Comparison of ENCODE assay signal across 8 cellular contexts in the genomic region with DNA sequence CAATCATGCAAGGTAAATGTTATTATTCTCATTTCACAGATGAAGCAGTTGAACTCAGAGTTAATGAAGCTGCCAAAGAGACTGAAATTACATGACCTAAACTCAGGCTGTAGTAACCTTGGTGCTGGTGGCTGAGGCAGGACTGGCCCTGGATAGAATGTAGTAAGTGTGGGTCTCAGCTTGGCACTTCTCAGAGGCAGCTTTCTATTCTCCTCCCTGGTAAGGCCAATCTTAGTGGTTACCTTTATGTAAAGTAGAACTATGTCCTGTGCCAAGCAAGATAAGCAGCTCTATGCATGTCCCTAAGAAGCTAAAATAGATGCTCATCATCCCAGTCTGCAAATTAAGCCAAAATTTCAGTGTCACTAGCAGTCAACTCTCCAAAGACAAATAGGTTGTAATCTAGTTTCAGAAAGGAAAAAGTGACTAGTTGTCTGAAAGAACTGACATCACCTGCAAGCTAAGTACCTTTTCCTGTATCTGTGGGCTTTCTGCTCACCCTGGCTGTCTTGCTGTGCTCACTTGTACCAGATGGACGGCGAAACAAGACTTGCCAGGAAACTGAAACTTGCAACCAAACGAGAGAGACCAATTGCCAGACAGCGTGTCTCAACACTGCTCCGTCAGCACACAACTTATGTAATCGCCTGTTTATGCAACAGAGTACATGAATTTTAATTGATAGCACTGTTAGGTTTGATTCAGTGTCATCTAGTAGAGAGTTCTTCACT. TPM values are rescaled to one million over a fixed set of nuclear protein-coding genes. Genes with fewer than 3 reads are reported as not detected.
DNase-seq lines count a peak whose midpoint lies in the region; ATAC-seq and TF ChIP-seq lines count a peak whose summit lies in the region.

No MANE protein-coding gene starts in this region.

- 52% methylated on average over 6 of the region's 6 CpGs for WGBS in prostate gland
- 87% methylated on average over 6 of the region's 6 CpGs for WGBS in hepatocyte (ENCODE audit: low lambda C conversion rate, missing lambda C conversion rate)

- H3K9me3 Mint-ChIP-seq in osteocyte (ENCODE audit: unreplicated experiment) (no peaks in the 10 kb centered on the region), glutamatergic neuron (ENCODE audit: unreplicated experiment) (no peaks in the 10 kb centered on the region)

- no peaks in the 10 kb centered on the region for H4K20me1 ChIP-seq in hepatocyte (ENCODE audit: insufficient read depth, poor library complexity, severe bottlenecking)

- H3K4me3 Mint-ChIP-seq in osteocyte (ENCODE audit: unreplicated experiment) (no peak overlapping the region), glutamatergic neuron (ENCODE audit: unreplicated experiment) (no peak overlapping the region)

- H3K9me2 ChIP-seq in hepatocyte (replicated peaks; ENCODE audit: insufficient read depth) = no peaks in the 10 kb centered on the region

- no peaks in the 10 kb centered on the region for H3K36me3 ChIP-seq in prostate gland
- no peaks in the 10 kb centered on the region for H3K36me3 ChIP-seq in hepatocyte (replicated peaks; ENCODE audit: insufficient read depth, low read depth)

- H3K27me3 ChIP-seq in prostate gland (replicated peaks; ENCODE audit: insufficient read depth) (no peaks in the 10 kb centered on the region), hepatocyte (peaks cover 29% of the 10 kb centered on the region)

- no peak overlapping the region for H2AFZ ChIP-seq in hepatocyte

- ATAC-seq in GM19025 (IDR thresholded peaks at IDR 0.05; ENCODE audit: low read depth, unreplicated experiment) (peak; percentile 96), HG03066 (IDR thresholded peaks at IDR 0.05; ENCODE audit: low read depth, unreplicated experiment) (peak; percentile 98)

- H3K27ac Mint-ChIP-seq in osteocyte (ENCODE audit: unreplicated experiment) (no peak overlapping the region), glutamatergic neuron (ENCODE audit: unreplicated experiment) (no peak overlapping the region)

- no peaks in the 10 kb centered on the region for H3K79me2 ChIP-seq in hepatocyte

- H3K4me3 ChIP-seq in prostate gland = no peak overlapping the region
- no peak overlapping the region for H3K4me3 ChIP-seq in hepatocyte

- H3K4me1 ChIP-seq in prostate gland (replicated peaks) (no peaks in the 10 kb centered on the region), hepatocyte (ENCODE audit: insufficient read depth) (no peaks in the 10 kb centered on the region)

- intact Hi-C loops in prostate gland (cut with DNase I) = no loop called here

- H3K9me3 ChIP-seq in prostate gland (no peaks in the 10 kb centered on the region), hepatocyte (ENCODE audit: low read depth) (no peaks in the 10 kb centered on the region)

- TF ChIP-seq CTCF in prostate gland (IDR thresholded peaks at IDR 0.05) (no peak), hepatocyte (IDR thresholded peaks at IDR 0.05; ENCODE audit: poor library complexity) (no peak), osteocyte (IDR thresholded peaks at IDR 0.05) (no peak), glutamatergic neuron (IDR thresholded peaks at IDR 0.05; ENCODE audit: partially characterized antibody, unreplicated experiment) (no peak)

- H3K36me3 Mint-ChIP-seq in osteocyte (ENCODE audit: unreplicated experiment) (no peaks in the 10 kb centered on the region), glutamatergic neuron (ENCODE audit: unreplicated experiment) (no peaks in the 10 kb centered on the region)

- DNase-seq in activated CD4-positive, CD25-positive, alpha-beta regulatory T cell (lab: John Stamatoyannopoulos, UW) = peak; percentile 5 to 26 (median 14)
- peak; percentile 24 for DNase-seq in prostate gland (ENCODE audit: low spot score)
- no peak for DNase-seq in hepatocyte (ENCODE audit: low spot score)
- DNase-seq in osteocyte (ENCODE audit: extremely low spot score, unreplicated experiment) = no peak
- no peak for DNase-seq in glutamatergic neuron

- H3K4me1 Mint-ChIP-seq in osteocyte (ENCODE audit: unreplicated experiment) (no peaks in the 10 kb centered on the region), glutamatergic neuron (ENCODE audit: low read depth, unreplicated experiment) (no peaks in the 10 kb centered on the region)

- H3K4me2 ChIP-seq in hepatocyte = no peak overlapping the region

- H3K27me3 Mint-ChIP-seq in osteocyte (ENCODE audit: unreplicated experiment) (peaks cover 60% of the 10 kb centered on the region), glutamatergic neuron (ENCODE audit: unreplicated experiment) (no peaks in the 10 kb centered on the region)

- H3K27ac ChIP-seq in cingulate gyrus (ENCODE audit: low read depth, low read length) = peak overlapping the region; percentile 60
- no peak overlapping the region for H3K27ac ChIP-seq in prostate gland
- H3K27ac ChIP-seq in hepatocyte = no peak overlapping the region

- no peak for TF ChIP-seq POLR2A in prostate gland (IDR thresholded peaks at IDR 0.05)

RNA-seq across cellular contexts. Expression of a gene that starts 43.7 kb away (rescaled TPM):
- total RNA-seq in prostate gland = 1 to 10 TPM; 1.1 to 1.6 TPM
- 3.9 and 8.8 TPM in 2 replicates for total RNA-seq in hepatocyte
- polyA plus RNA-seq in hepatocyte = 3.8 and 5.7 TPM in 2 replicates
- not detected in 2 replicates for total RNA-seq in osteocyte
- 0.25 TPM for total RNA-seq in glutamatergic neuron (ENCODE audit: unreplicated experiment)

Comparison
In these comparisons a context has a peak if more than half of its experiments do, and no peak if none do; other contexts are left out.
1. DNase-seq: peak in activated CD4-positive, CD25-positive, alpha-beta regulatory T cell (4 of 4) and prostate gland (single experiment); none in hepatocyte (single experiment), osteocyte (single experiment) and glutamatergic neuron (single experiment).